7 cellular contexts compared by ENCODE assay signal in genomic region chr15:92803852-92804609, GRCh38.
DNase-seq lines count a peak whose midpoint lies in the region; ATAC-seq, FAIRE-seq and TF ChIP-seq lines count a peak whose summit lies in the region.

No MANE protein-coding gene starts in this region.

- TF ChIP-seq POLR2A in adrenal gland (IDR thresholded peaks at IDR 0.05), result peak in 1 of 2 donors; percentile 72

- in situ Hi-C loops in SK-MEL-5 (cut with HindIII; ENCODE audit: low pct_unique_long_range_greater_than_20kb, low sequenced_read_pairs), result no loop called here

- DNase-seq in SK-MEL-5 (ENCODE audit: low read depth, low spot score), result peak; percentile 90
- DNase-seq in adrenal gland, result peak; percentile 68 to 95 (median 91)
- DNase-seq in hepatic stellate cell (ENCODE audit: low spot score), result peak; percentile 89
- peak; percentile 50 for DNase-seq in small intestine

- H3K9me3 ChIP-seq in adrenal gland (replicated peaks in 1 of 3), result no peaks in the 10 kb centered on the region
- H3K9me3 ChIP-seq in small intestine (ENCODE audit: control insufficient read depth, low read depth), result no peaks in the 10 kb centered on the region

- H3K4me3 ChIP-seq in adrenal gland (no peak overlapping the region), small intestine (ENCODE audit: low read depth in 1 of 2, low read length in 2 of 2) (no peak overlapping the region)

- 30 to 47% (median 33%) methylated on average over 5 of the region's 5 CpGs for WGBS in adrenal gland, 4 donors
- WGBS in small intestine, 3 donors, result 38 to 56% (median 41%) methylated on average over 5 of the region's 5 CpGs

- ATAC-seq in GM19025 (IDR thresholded peaks at IDR 0.05; ENCODE audit: low read depth, unreplicated experiment) (peak; percentile 35), HG03442 (IDR thresholded peaks at IDR 0.05; ENCODE audit: unreplicated experiment) (peak; percentile 47), GM18519 (IDR thresholded peaks at IDR 0.05; ENCODE audit: low FRiP score, unreplicated experiment) (no peak)

- H3K36me3 ChIP-seq in adrenal gland (replicated peaks in 1 of 2) (no peaks in the 10 kb centered on the region), small intestine (ENCODE audit: control insufficient read depth in 2 of 2, insufficient read depth in 2 of 2, low read length in 2 of 2) (no peaks in the 10 kb centered on the region)

- intact Hi-C loops in adrenal gland (cut with DNase I), result loop anchor here (5.0 to 10.0 kb wide), 3 partner anchors 111 to 221 kb away; no protein-coding TSS in a partner anchor

- no peaks in the 10 kb centered on the region for H3K27me3 ChIP-seq in adrenal gland
- H3K27me3 ChIP-seq in small intestine (ENCODE audit: control insufficient read depth in 2 of 2, insufficient read depth in 2 of 2, low read length in 2 of 2), result no peaks in the 10 kb centered on the region

- H3K4me1 ChIP-seq in adrenal gland (replicated peaks in 1 of 2), result peaks cover 25 to 31% of the 10 kb centered on the region in 2 donors
- peaks cover 0 to 3% of the 10 kb centered on the region in 2 donors for H3K4me1 ChIP-seq in small intestine (ENCODE audit: control insufficient read depth in 2 of 2, insufficient read depth in 1 of 2, low read depth in 1 of 2, low read length in 1 of 2)

- no peak for TF ChIP-seq CTCF in adrenal gland (IDR thresholded peaks at IDR 0.05)

- H3K27ac ChIP-seq in adrenal gland (peak overlapping the region; percentile 57 to 95 (median 86)), small intestine (ENCODE audit: low read depth in 1 of 2, low read length in 1 of 2) (peak overlapping the region in 1 of 2 donors; percentile 90)

- FAIRE-seq in small intestine (lab: Jason Lieb, UNC), result no peak
